1 cellular context compared by ENCODE assay signal in genomic region chr6:30121446-30122065, GRCh38.
TF ChIP-seq lines count a peak whose summit lies in the region.

No MANE protein-coding gene starts in this region.

TF ChIP-seq in K562, 482 proteins besides CTCF, POLR2A, EP300 and RAD21:
- no peak for TF ChIP-seq ZBTB34 (CRISPR knock-in tag; IDR thresholded peaks at IDR 0.05)
- TF ChIP-seq ZC3H11A (IDR thresholded peaks at IDR 0.05; ENCODE audit: low read depth, low read length): no peak
